Comparison of ENCODE assay signal across 26 cellular contexts in the genomic region with DNA sequence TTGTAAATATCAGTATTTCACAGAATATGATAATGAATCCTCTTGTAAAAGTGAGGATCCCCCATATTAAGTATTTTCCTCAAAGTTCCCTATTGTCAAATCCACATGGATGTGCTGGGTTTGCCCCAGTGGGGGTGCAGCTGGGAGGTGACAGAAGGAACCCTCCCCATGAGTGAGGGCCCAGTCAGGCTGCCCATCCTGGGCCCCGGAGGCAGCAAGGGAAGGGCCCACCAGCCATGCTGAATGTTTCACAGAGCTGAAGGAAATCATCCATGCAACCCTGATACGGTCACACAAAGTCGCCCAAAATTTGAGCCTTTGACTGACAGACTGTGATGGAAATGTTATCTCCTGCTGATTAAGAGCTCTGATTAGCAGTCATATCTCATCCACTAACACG. TPM values are rescaled to one million over a fixed set of nuclear protein-coding genes. Genes with fewer than 3 reads are reported as not detected.
"Had no signal": no experiment of that assay in that cellular context is flagged by ENCODE, and none has a peak within 500 bp of the region (broad histone marks: within the 10 kb centered on the region; RNA-seq: fewer than 3 reads in every experiment).

No MANE protein-coding gene starts in this region.

- H3K27me3 ChIP-seq: SJSA1 had no signal

- H3K36me3 ChIP-seq: SJSA1 had no signal

- H3K4me3 ChIP-seq: K562, SJSA1, SK-N-MC had no signal

- H3K36me3 Mint-ChIP-seq: IgD-negative memory B cell had no signal

- H3K4me3 Mint-ChIP-seq: IgD-negative memory B cell had no signal

- ATAC-seq: K562 had no signal

- DNase-seq: Kasumi-1, MV-4-11, NCI-H1048, NCI-H1105, NCI-H1417, NCI-H146, NCI-H187, NCI-H2029, NCI-H2081 treated with DMSO at 0.1 percent for 48 hours, NCI-H2171, NCI-H226, NCI-H446, NCI-H510A, NCI-H524 treated with DMSO at 0.1 percent for 48 hours, NCI-H69, NCI-H774, Right ventricle myocardium superior, RPMI8226, SIG-M5 had no signal

- H3K27ac ChIP-seq: HL-60, KMS-11, SJSA1, SK-N-MC had no signal

RNA-seq across cellular contexts. Expression of a gene that starts 39.7 kb away (rescaled TPM):
- total RNA-seq: MCF 10A, SJSA1 had no signal
- polyA plus RNA-seq: IgD-negative memory B cell had no signal

RNA-seq across cellular contexts. Expression of a gene that starts 41.8 kb away (rescaled TPM):
- total RNA-seq: MCF 10A, SJSA1 had no signal
- polyA plus RNA-seq: IgD-negative memory B cell had no signal
